ENCODE assay signal across 32 cellular contexts in genomic region chr16:8110572-8111514, GRCh38.
"Had no signal": no experiment of that assay in that cellular context is flagged by ENCODE, and none has a peak within 500 bp of the region (broad histone marks: within the 10 kb centered on the region; RNA-seq: fewer than 3 reads in every experiment).

No MANE protein-coding gene starts in this region.

- H3K9me3 ChIP-seq: MG63 had no signal

- H3K27me3 Mint-ChIP-seq: activated B cell treated with CpG ODN at 0.5 μM for 24 hours; activated CD4-positive, alpha-beta memory T cell treated with anti-CD3 and anti-CD28 coated beads for 36 hours; activated naive CD4-positive, alpha-beta T cell treated with anti-CD3 and anti-CD28 coated beads, Interleukin-2, amount 10 ng/mL, durations not matched to agents 7 days and 5 days; activated naive CD8-positive, alpha-beta T cell; activated naive CD8-positive, alpha-beta T cell treated with anti-CD3 and anti-CD28 coated beads, Interleukin-2, amount 50 U/mL, for 24 hours; brain had no signal

- H3K27ac Mint-ChIP-seq: activated B cell treated with CpG ODN at 0.5 μM for 24 hours; activated CD4-positive, alpha-beta memory T cell treated with anti-CD3 and anti-CD28 coated beads for 36 hours; activated naive CD4-positive, alpha-beta T cell treated with anti-CD3 and anti-CD28 coated beads, Interleukin-2, amount 10 ng/mL, durations not matched to agents 7 days and 5 days; activated naive CD8-positive, alpha-beta T cell; activated naive CD8-positive, alpha-beta T cell treated with anti-CD3 and anti-CD28 coated beads, Interleukin-2, amount 50 U/mL, for 24 hours; activated T-helper 1 cell treated with anti-CD3 and anti-CD28 coated beads, Interleukin-12 subunit alpha, Interleukin-12 subunit beta, Interleukin-2, Interleukin-4 antibody, amounts not matched to agents 30 ng/mL and 10 ng/mL and 1 ng/mL, durations not matched to agents 14 hours and 24 hours and 36 hours; brain had no signal

- H3K27me3 ChIP-seq: MG63 had no signal

- H3K4me3 Mint-ChIP-seq: activated B cell treated with CpG ODN at 0.5 μM for 24 hours; activated CD4-positive, alpha-beta memory T cell treated with anti-CD3 and anti-CD28 coated beads for 36 hours; activated naive CD4-positive, alpha-beta T cell treated with anti-CD3 and anti-CD28 coated beads, Interleukin-2, amount 10 ng/mL, durations not matched to agents 7 days and 5 days; activated naive CD8-positive, alpha-beta T cell; activated naive CD8-positive, alpha-beta T cell treated with anti-CD3 and anti-CD28 coated beads, Interleukin-2, amount 50 U/mL, for 24 hours; activated T-cell treated with anti-CD3 and anti-CD28 coated beads, Interleukin-2, amount 50 U/mL, for 4 hours; activated T-helper 1 cell treated with anti-CD3 and anti-CD28 coated beads, Interleukin-12 subunit alpha, Interleukin-12 subunit beta, Interleukin-2, Interleukin-4 antibody, amounts not matched to agents 30 ng/mL and 10 ng/mL and 1 ng/mL, durations not matched to agents 14 hours and 24 hours and 36 hours; brain had no signal

- H3K36me3 Mint-ChIP-seq: activated CD4-positive, alpha-beta memory T cell treated with anti-CD3 and anti-CD28 coated beads for 36 hours; activated naive CD4-positive, alpha-beta T cell treated with anti-CD3 and anti-CD28 coated beads, Interleukin-2, amount 10 ng/mL, durations not matched to agents 7 days and 5 days; activated naive CD8-positive, alpha-beta T cell; brain had no signal

- H3K36me3 ChIP-seq: MG63 had no signal

- H3K4me1 Mint-ChIP-seq: activated B cell treated with CpG ODN at 0.5 μM for 24 hours; activated naive CD4-positive, alpha-beta T cell treated with anti-CD3 and anti-CD28 coated beads, Interleukin-2, amount 10 ng/mL, durations not matched to agents 7 days and 5 days; activated naive CD8-positive, alpha-beta T cell treated with anti-CD3 and anti-CD28 coated beads, Interleukin-2, amount 50 U/mL, for 24 hours; brain had no signal

- H3K27ac ChIP-seq: VCaP had no signal

- DNase-seq: activated B cell treated with CpG ODN at 0.5 μM for 24 hours; activated CD4-positive, alpha-beta memory T cell treated with anti-CD3 and anti-CD28 coated beads for 36 hours; activated CD4-positive, alpha-beta T cell treated with anti-CD3 and anti-CD28 coated beads for 4 hours; activated CD4-positive, alpha-beta T cell treated with anti-CD3 and anti-CD28 coated beads, Interleukin-2, amount 50 U/mL, for 1 hour; activated CD4-positive, CD25-positive, alpha-beta regulatory T cell treated with anti-CD3 and anti-CD28 coated beads, Interleukin-2, amount 50 U/mL, for 72 hours; activated CD8-positive, alpha-beta memory T cell treated with anti-CD3 and anti-CD28 coated beads, Interleukin-2, amount 50 U/mL, for 4 hours; activated naive CD4-positive, alpha-beta T cell treated with anti-CD3 and anti-CD28 coated beads, Interleukin-2, amount 10 ng/mL, durations not matched to agents 7 days and 5 days; activated naive CD8-positive, alpha-beta T cell treated with anti-CD3 and anti-CD28 coated beads, Interleukin-2, amount 50 U/mL, for 24 hours; activated T-cell treated with anti-CD3 and anti-CD28 coated beads for 4 hours; activated T-cell treated with anti-CD3 and anti-CD28 coated beads, Interleukin-2, amount 50 U/mL, for 4 hours; anterior cingulate cortex; caudate nucleus; cerebellar nuclear complex; Karpas-422; MG63; MV-4-11; NCI-H1092; NCI-H146; NCI-H187; NCI-H2029 treated with DMSO at 0.1 percent for 48 hours; NCI-H2171 treated with DMSO at 0.1 percent for 48 hours; NCI-H345; NCI-H524 treated with DMSO at 0.1 percent for 48 hours; SIG-M5; SW 1271; T-helper 1 cell; T-helper 2 cell; T-helper 9 cell had no signal

- H3K4me3 ChIP-seq: MG63 had no signal
